Comparison of ENCODE assay signal across 1 cellular context in the genomic region with DNA sequence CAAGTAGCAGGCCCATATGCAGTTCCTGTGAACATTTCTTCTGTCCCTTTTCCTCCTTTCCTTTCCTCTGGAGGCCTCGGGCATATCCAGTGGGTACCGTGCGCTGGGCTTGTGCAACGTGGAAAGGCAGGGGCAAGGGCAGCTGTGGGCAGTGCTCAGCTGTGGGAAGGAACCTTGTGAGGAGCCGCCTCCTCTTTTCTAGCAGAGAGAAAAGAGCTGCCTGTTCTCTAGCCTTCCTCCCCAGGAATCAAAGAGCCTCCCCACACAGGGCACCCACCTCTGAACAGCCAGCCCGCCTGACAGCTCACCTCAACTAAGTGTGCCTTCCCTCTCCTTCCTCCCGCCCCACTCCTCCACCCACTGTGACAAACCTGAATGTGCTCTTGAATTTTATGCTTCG.
TF ChIP-seq lines count a peak whose summit lies in the region.

No MANE protein-coding gene starts in this region.

TF ChIP-seq in H1, 55 proteins besides CTCF, POLR2A, EP300 and RAD21:
- TF ChIP-seq TBP (IDR thresholded peaks at IDR 0.05; ENCODE audit: low read depth, low read length) (no peak), KDM1A (IDR thresholded peaks at IDR 0.05; ENCODE audit: borderline replicate concordance, low read length) (no peak), GABPA (IDR thresholded peaks at IDR 0.05; ENCODE audit: borderline replicate concordance, insufficient read depth, low read length) (no peak), CHD2 (IDR thresholded peaks at IDR 0.05; ENCODE audit: low read length) (no peak), BCL11A (IDR thresholded peaks at IDR 0.05; ENCODE audit: low read depth in 2 of 2, low read length in 2 of 2) (no peak), BRCA1 (IDR thresholded peaks at IDR 0.05; ENCODE audit: low read depth, low read length) (no peak), NANOG (IDR thresholded peaks at IDR 0.05; ENCODE audit: insufficient read depth, low read depth, low read length, poor library complexity, severe bottlenecking) (no peak)
TF ChIP-seq in H1: peak in this region for 0.
